ENCODE assay signal across 8 cellular contexts in genomic region chr14:56474419-56475022, GRCh38.
DNase-seq lines count a peak whose midpoint lies in the region; TF ChIP-seq lines count a peak whose summit lies in the region.

No MANE protein-coding gene starts in this region.

- no peak overlapping the region for H3K4me3 ChIP-seq in HFF-Myc (replicated peaks; ENCODE audit: low read depth, low read length)

- DNase-seq in Caki2 (ENCODE audit: low read depth) (peak; percentile 38), HFF-Myc (ENCODE audit: extremely low read depth, low read depth) (peak; percentile 17), NCI-H82 treated with DMSO at 0.1 percent for 48 hours (lab: John Stamatoyannopoulos, UW; ENCODE audit: unreplicated experiment) (peak; percentile 88), cerebellum (ENCODE audit: low spot score) (peak; percentile 38), lung microvascular endothelial cell (ENCODE audit: low read depth in 2 of 2) (peak; percentile 45 to 63), NCI-H774 (lab: John Stamatoyannopoulos, UW) (no peak), posterior vena cava (ENCODE audit: low spot score) (no peak)
- DNase-seq in stimulated activated CD8-positive, alpha-beta memory T cell treated with anti-CD3 and anti-CD28 coated beads, Interleukin-4, amount 100 ng/mL, for 48 hours: no peak

- peak; percentile 64 for TF ChIP-seq CTCF in HFF-Myc (IDR thresholded peaks at IDR 0.05; ENCODE audit: low read depth, low read length, missing control alignments)

- intact Hi-C loops in posterior vena cava (cut with DNase I): loop anchor here (10.0 kb wide), 1 partner anchor 770 kb away; no protein-coding TSS in a partner anchor

- in situ Hi-C loops in Caki2 (cut with HindIII; ENCODE audit: low pct_unique_long_range_greater_than_20kb, low sequenced_read_pairs): no loop called here

Comparison
In these comparisons a context has a peak if more than half of its experiments do, and no peak if none do; other contexts are left out.
1. DNase-seq: peak in Caki2 (single experiment), HFF-Myc (single experiment), NCI-H82 treated with DMSO at 0.1 percent for 48 hours (single experiment), cerebellum (single experiment) and lung microvascular endothelial cell (2 of 2); none in NCI-H774 (single experiment), posterior vena cava (single experiment) and stimulated activated CD8-positive, alpha-beta memory T cell treated with anti-CD3 and anti-CD28 coated beads, Interleukin-4, amount 100 ng/mL, for 48 hours (single experiment).